36 cellular contexts compared by ENCODE assay signal in genomic region chr3:155697542-155697941, GRCh38. TPM values are rescaled to one million over a fixed set of nuclear protein-coding genes. Genes with fewer than 3 reads are reported as not detected.
"Had no signal": no experiment of that assay in that cellular context is flagged by ENCODE, and none has a peak within 500 bp of the region (broad histone marks: within the 10 kb centered on the region; RNA-seq: fewer than 3 reads in every experiment).

No MANE protein-coding gene starts in this region.

- H3K4me1 Mint-ChIP-seq: activated B cell treated with CpG ODN at 0.5 μM for 24 hours; activated CD8-positive, alpha-beta memory T cell treated with anti-CD3 and anti-CD28 coated beads, Interleukin-2, amount 10 ng/mL, durations not matched to agents 7 days and 5 days; activated naive CD4-positive, alpha-beta T cell treated with anti-CD3 and anti-CD28 coated beads, Interleukin-2, amount 50 U/mL, for 24 hours; activated naive CD8-positive, alpha-beta T cell treated with anti-CD3 and anti-CD28 coated beads for 36 hours; activated naive CD8-positive, alpha-beta T cell treated with anti-CD3 and anti-CD28 coated beads, Interleukin-2, amount 50 U/mL, for 24 hours had no signal

- H3K4me3 ChIP-seq: adrenal gland, body of pancreas, esophagus squamous epithelium, gastroesophageal sphincter had no signal

- H3K4me3 Mint-ChIP-seq: activated B cell treated with CpG ODN at 0.5 μM for 24 hours; activated CD8-positive, alpha-beta memory T cell treated with anti-CD3 and anti-CD28 coated beads, Interleukin-2, amount 10 ng/mL, durations not matched to agents 7 days and 5 days; activated CD8-positive, alpha-beta T cell treated with anti-CD3 and anti-CD28 coated beads, Interleukin-2, amount 10 ng/mL, durations not matched to agents 7 days and 5 days; activated naive CD4-positive, alpha-beta T cell treated with anti-CD3 and anti-CD28 coated beads for 36 hours; activated naive CD4-positive, alpha-beta T cell treated with anti-CD3 and anti-CD28 coated beads, Interleukin-2, amount 50 U/mL, for 24 hours; activated naive CD8-positive, alpha-beta T cell treated with anti-CD3 and anti-CD28 coated beads for 36 hours; activated naive CD8-positive, alpha-beta T cell treated with anti-CD3 and anti-CD28 coated beads, Interleukin-2, amount 50 U/mL, for 24 hours; activated T-helper 1 cell treated with anti-CD3 and anti-CD28 coated beads, Interleukin-12 subunit alpha, Interleukin-12 subunit beta, Interleukin-2, Interleukin-4 antibody, amounts not matched to agents 30 ng/mL and 10 ng/mL and 1 ng/mL, durations not matched to agents 14 hours and 24 hours and 36 hours; effector memory CD8-positive, alpha-beta T cell; T-helper 17 cell; T-helper 2 cell treated with Interferon-gamma antibody and Interleukin-4, amounts not matched to agents 5 μg/mL and 100 μg/mL, for 36 hours had no signal

- ATAC-seq: activated CD4-positive, CD25-positive, alpha-beta regulatory T cell treated with anti-CD3 and anti-CD28 coated beads, Interleukin-2, amount 50 U/mL, for 24 hours; activated CD8-positive, alpha-beta memory T cell treated with anti-CD3 and anti-CD28 coated beads, Interleukin-2, amount 10 ng/mL, durations not matched to agents 7 days and 5 days; activated CD8-positive, alpha-beta T cell treated with anti-CD3 and anti-CD28 coated beads, Interleukin-2, amount 10 ng/mL, durations not matched to agents 7 days and 5 days; activated naive CD8-positive, alpha-beta T cell treated with anti-CD3 and anti-CD28 coated beads, Interleukin-2, amount 50 U/mL, for 24 hours; body of pancreas; effector memory CD8-positive, alpha-beta T cell; gastroesophageal sphincter; T-helper 17 cell had no signal

- H3K36me3 Mint-ChIP-seq: activated CD8-positive, alpha-beta memory T cell treated with anti-CD3 and anti-CD28 coated beads, Interleukin-2, amount 10 ng/mL, durations not matched to agents 7 days and 5 days; activated naive CD4-positive, alpha-beta T cell treated with anti-CD3 and anti-CD28 coated beads, Interleukin-2, amount 50 U/mL, for 24 hours; activated naive CD8-positive, alpha-beta T cell treated with anti-CD3 and anti-CD28 coated beads for 36 hours had no signal

- H3K9me3 Mint-ChIP-seq: activated B cell treated with CpG ODN at 0.5 μM for 24 hours; activated naive CD4-positive, alpha-beta T cell treated with anti-CD3 and anti-CD28 coated beads for 36 hours; activated naive CD4-positive, alpha-beta T cell treated with anti-CD3 and anti-CD28 coated beads, Interleukin-2, amount 50 U/mL, for 24 hours; activated naive CD8-positive, alpha-beta T cell treated with anti-CD3 and anti-CD28 coated beads for 36 hours; activated naive CD8-positive, alpha-beta T cell treated with anti-CD3 and anti-CD28 coated beads, Interleukin-2, amount 50 U/mL, for 24 hours; activated T-helper 1 cell treated with anti-CD3 and anti-CD28 coated beads, Interleukin-12 subunit alpha, Interleukin-12 subunit beta, Interleukin-2, Interleukin-4 antibody, amounts not matched to agents 30 ng/mL and 10 ng/mL and 1 ng/mL, durations not matched to agents 14 hours and 24 hours and 36 hours; activated T-helper 2 cell treated with anti-CD3 and anti-CD28 coated beads, Interferon-gamma antibody, Interleukin-2, Interleukin-4, amounts not matched to agents 10 μg/mL and 5 μg/mL and 100 μg/mL, durations not matched to agents 14 hours and 24 hours and 36 hours; effector memory CD8-positive, alpha-beta T cell; T-helper 2 cell treated with Interferon-gamma antibody and Interleukin-4, amounts not matched to agents 5 μg/mL and 100 μg/mL, for 36 hours had no signal

- H3K27me3 ChIP-seq: adrenal gland, body of pancreas, esophagus squamous epithelium, gastroesophageal sphincter had no signal

- H3K27ac Mint-ChIP-seq: activated B cell treated with CpG ODN at 0.5 μM for 24 hours; activated CD8-positive, alpha-beta memory T cell treated with anti-CD3 and anti-CD28 coated beads, Interleukin-2, amount 10 ng/mL, durations not matched to agents 7 days and 5 days; activated CD8-positive, alpha-beta T cell treated with anti-CD3 and anti-CD28 coated beads, Interleukin-2, amount 10 ng/mL, durations not matched to agents 7 days and 5 days; activated naive CD4-positive, alpha-beta T cell treated with anti-CD3 and anti-CD28 coated beads for 36 hours; activated naive CD4-positive, alpha-beta T cell treated with anti-CD3 and anti-CD28 coated beads, Interleukin-2, amount 50 U/mL, for 24 hours; activated naive CD8-positive, alpha-beta T cell treated with anti-CD3 and anti-CD28 coated beads for 36 hours; activated naive CD8-positive, alpha-beta T cell treated with anti-CD3 and anti-CD28 coated beads, Interleukin-2, amount 50 U/mL, for 24 hours; activated T-helper 1 cell treated with anti-CD3 and anti-CD28 coated beads, Interleukin-12 subunit alpha, Interleukin-12 subunit beta, Interleukin-2, Interleukin-4 antibody, amounts not matched to agents 30 ng/mL and 10 ng/mL and 1 ng/mL, durations not matched to agents 14 hours and 24 hours and 36 hours; activated T-helper 2 cell treated with anti-CD3 and anti-CD28 coated beads, Interferon-gamma antibody, Interleukin-2, Interleukin-4, amounts not matched to agents 10 μg/mL and 5 μg/mL and 100 μg/mL, durations not matched to agents 14 hours and 24 hours and 36 hours; effector memory CD8-positive, alpha-beta T cell; T-helper 17 cell; T-helper 2 cell treated with Interferon-gamma antibody and Interleukin-4, amounts not matched to agents 5 μg/mL and 100 μg/mL, for 36 hours had no signal

- DNase-seq: activated B cell treated with CpG ODN at 0.5 μM for 24 hours; activated CD4-positive, alpha-beta T cell treated with anti-CD3 and anti-CD28 coated beads for 48 hours; activated CD4-positive, alpha-beta T cell treated with anti-CD3 and anti-CD28 coated beads, Interleukin-2, amount 50 U/mL, for 1 hour; activated CD4-positive, alpha-beta T cell treated with anti-CD3 and anti-CD28 coated beads, Interleukin-2, amount 50 U/mL, for 48 hours; activated CD8-positive, alpha-beta memory T cell treated with anti-CD3 and anti-CD28 coated beads, Interleukin-2, amount 10 ng/mL, durations not matched to agents 7 days and 5 days; activated CD8-positive, alpha-beta memory T cell treated with anti-CD3 and anti-CD28 coated beads, Interleukin-2, amount 50 U/mL, for 4 hours; activated CD8-positive, alpha-beta T cell treated with anti-CD3 and anti-CD28 coated beads, Interleukin-2, amount 10 ng/mL, durations not matched to agents 7 days and 5 days; activated effector memory CD4-positive, alpha-beta T cell treated with anti-CD3 and anti-CD28 coated beads, Interleukin-2, amount 50 U/mL, for 16 hours; activated naive CD4-positive, alpha-beta T cell treated with anti-CD3 and anti-CD28 coated beads for 36 hours; activated naive CD8-positive, alpha-beta T cell treated with anti-CD3 and anti-CD28 coated beads for 36 hours; activated naive CD8-positive, alpha-beta T cell treated with anti-CD3 and anti-CD28 coated beads, Interleukin-2, amount 50 U/mL, for 24 hours; activated T-cell treated with anti-CD3 and anti-CD28 coated beads, Interleukin-2, amount 50 U/mL, for 1 hour; activated T-cell treated with anti-CD3 and anti-CD28 coated beads, Interleukin-2, amount 50 U/mL, for 48 hours; adrenal gland; amygdala; aorta; body of pancreas; cortex of kidney; dermis blood vessel endothelial cell; effector CD4-positive, alpha-beta T cell; effector memory CD8-positive, alpha-beta T cell; esophagus squamous epithelium; foreskin melanocyte; T-helper 1 cell; T-helper 17 cell; T1000; WERI-Rb-1 had no signal

- H3K9me3 ChIP-seq: adrenal gland, body of pancreas, esophagus squamous epithelium, gastroesophageal sphincter had no signal

- H3K27ac ChIP-seq: adrenal gland, body of pancreas, epithelial cell of prostate, esophagus squamous epithelium, gastroesophageal sphincter, WERI-Rb-1 had no signal

- H3K4me1 ChIP-seq: body of pancreas, esophagus squamous epithelium, gastroesophageal sphincter had no signal

- H3K36me3 ChIP-seq: adrenal gland, esophagus squamous epithelium, gastroesophageal sphincter, WERI-Rb-1 had no signal

- H3K27me3 Mint-ChIP-seq: activated naive CD8-positive, alpha-beta T cell treated with anti-CD3 and anti-CD28 coated beads for 36 hours; activated naive CD8-positive, alpha-beta T cell treated with anti-CD3 and anti-CD28 coated beads, Interleukin-2, amount 50 U/mL, for 24 hours had no signal

RNA-seq across cellular contexts. Expression of gene PLCH1, which starts 47.3 kb away (rescaled TPM):
- total RNA-seq: dermis blood vessel endothelial cell, endothelial cell of umbilical vein, glomerular endothelial cell had no signal
